ENCODE assay signal across 1 cellular context in genomic region chr1:202010042-202011015, GRCh38.
TF ChIP-seq lines count a peak whose summit lies in the region.

Gene ELF3, plus strand, starts transcription at chr1:202010587. Its CDS starts 550 bp downstream, at chr1:202011137.

TF ChIP-seq in GM12878, 131 proteins besides CTCF, POLR2A, EP300 and RAD21 (continued from another document):
- no peak for TF ChIP-seq ZBTB40 (IDR thresholded peaks at IDR 0.05; ENCODE audit: borderline replicate concordance)
- TF ChIP-seq IKZF1 (conservative IDR thresholded peaks at IDR 0.05) = peak; percentile 75
- TF ChIP-seq BHLHE40 (IDR thresholded peaks at IDR 0.05; ENCODE audit: borderline replicate concordance in 1 of 2, low read depth in 2 of 2, low read length in 1 of 2) = peak in 1 of 2 experiments; percentile 50; a peak in 1 of 4 replicates
- TF ChIP-seq KAT2A (conservative IDR thresholded peaks at IDR 0.05; ENCODE audit: control insufficient read depth, low read depth, low read length) = no peak
- TF ChIP-seq MTA3 (IDR thresholded peaks at IDR 0.05; ENCODE audit: borderline replicate concordance, low read length) = no peak
- TF ChIP-seq ZBED1 (IDR thresholded peaks at IDR 0.05; ENCODE audit: borderline replicate concordance) = no peak
- no peak for TF ChIP-seq CHD4 (IDR thresholded peaks at IDR 0.05)
- no peak for TF ChIP-seq BCL3 (IDR thresholded peaks at IDR 0.05; ENCODE audit: borderline replicate concordance, insufficient read depth, low read depth, low read length, poor library complexity, severe bottlenecking)
- no peak for TF ChIP-seq ESRRA (IDR thresholded peaks at IDR 0.05; ENCODE audit: low read length)
